Comparison of ENCODE assay signal across 10 cellular contexts in genomic region chr5:159095218-159095617, GRCh38. TPM values are rescaled to one million over a fixed set of nuclear protein-coding genes. Genes with fewer than 3 reads are reported as not detected.
DNase-seq lines count a peak whose midpoint lies in the region; ATAC-seq and TF ChIP-seq lines count a peak whose summit lies in the region.
"Had no signal": no experiment of that assay in that cellular context is flagged by ENCODE, and none has a peak within 500 bp of the region (broad histone marks: within the 10 kb centered on the region; RNA-seq: fewer than 3 reads in every experiment).

No MANE protein-coding gene starts in this region.

- in situ Hi-C loops in G401 (cut with HindIII; ENCODE audit: low sequenced_read_pairs) = no loop called here

- H3K4me1 ChIP-seq in right atrium auricular region = peaks cover 0 to 25% of the 10 kb centered on the region in 2 donors

- peak overlapping the region; percentile 19 to 64 for H3K4me3 ChIP-seq in right atrium auricular region
- peak overlapping the region; percentile 4 for H3K4me3 ChIP-seq in skeletal muscle cell (ENCODE audit: low read depth, low read length)
- H3K4me3 ChIP-seq: cardiac muscle cell had no signal

- H3K4me3 Mint-ChIP-seq in WTC11 = peak overlapping the region; percentile 88
- H3K4me3 Mint-ChIP-seq: T-helper 2 cell treated with Interferon-gamma antibody and Interleukin-4, amounts not matched to agents 5 μg/mL and 100 μg/mL, for 36 hours had no signal

- H3K36me3 ChIP-seq in right atrium auricular region = no peaks in the 10 kb centered on the region
- H3K36me3 ChIP-seq: cardiac muscle cell had no signal

- H3K27ac ChIP-seq in right atrium auricular region = peak overlapping the region; percentile 80 to 85
- H3K27ac ChIP-seq: cardiac muscle cell had no signal

- no peak for TF ChIP-seq CTCF in WTC11 (IDR thresholded peaks at IDR 0.05)
- no peak for TF ChIP-seq CTCF in right atrium auricular region (IDR thresholded peaks at IDR 0.05)

- POLR2A ChIA-PET in WTC11 (lab: Charles Lee) = no interaction called here

- ATAC-seq in WTC11 (no peak), GM19455 (IDR thresholded peaks at IDR 0.05; ENCODE audit: unreplicated experiment) (no peak)
- no peak for ATAC-seq in activated CD4-positive, CD25-positive, alpha-beta regulatory T cell treated with anti-CD3 and anti-CD28 coated beads, Interleukin-2, amount 50 U/mL, for 24 hours

- H3K27me3 ChIP-seq in right atrium auricular region = no peaks in the 10 kb centered on the region

- no peaks in the 10 kb centered on the region for H3K9me3 Mint-ChIP-seq in WTC11
- H3K9me3 Mint-ChIP-seq: T-helper 2 cell treated with Interferon-gamma antibody and Interleukin-4, amounts not matched to agents 5 μg/mL and 100 μg/mL, for 36 hours had no signal

- H3K27ac Mint-ChIP-seq in WTC11 = no peak overlapping the region
- H3K27ac Mint-ChIP-seq: T-helper 2 cell treated with Interferon-gamma antibody and Interleukin-4, amounts not matched to agents 5 μg/mL and 100 μg/mL, for 36 hours had no signal

- no peaks in the 10 kb centered on the region for H3K9me3 ChIP-seq in right atrium auricular region

- peaks cover 94% of the 10 kb centered on the region for H3K27me3 Mint-ChIP-seq in WTC11 (ENCODE audit: low read depth)

- no peaks in the 10 kb centered on the region for H3K36me3 Mint-ChIP-seq in WTC11

- CTCF ChIA-PET in WTC11 (lab: Charles Lee) = interaction anchor here (1.3 to 1.8 kb wide), 2 partner anchors 10 to 12 kb away, joined by 6 read pairs; no protein-coding TSS in a partner anchor

- H3K4me1 Mint-ChIP-seq in WTC11 = peaks cover 59% of the 10 kb centered on the region

- DNase-seq in G401 (ENCODE audit: low spot score) = peak; percentile 12
- DNase-seq in WTC11 (ENCODE audit: low spot score) = peak; percentile 51
- no peak for DNase-seq in right atrium auricular region (ENCODE audit: low spot score)
- no peak for DNase-seq in skeletal muscle cell (ENCODE audit: low read depth)
- no peak for DNase-seq in NCI-H82 (lab: John Stamatoyannopoulos, UW)
- no peak for DNase-seq in NCI-H1694 (lab: John Stamatoyannopoulos, UW)

TF ChIP-seq in WTC11, 78 proteins besides CTCF, POLR2A, EP300 and RAD21:
- TF ChIP-seq HMGA2 (CRISPR knock-in tag; IDR thresholded peaks at IDR 0.05) (no peak), ZNF512 (CRISPR knock-in tag; IDR thresholded peaks at IDR 0.05; ENCODE audit: borderline replicate concordance) (0 out of 2 replicates have a peak, but pooled peaks have one; percentile 27)
TF ChIP-seq in WTC11: peak in this region for 1.

RNA-seq across cellular contexts. Expression of gene EBF1, which starts 4.5 kb away (rescaled TPM):
- not detected in 2 replicates for total RNA-seq in G401 (2014; rRNA removed; shearing (Covaris generic))
- 0.11 to 0.39 TPM (median 0.16 TPM) in 3 replicates for total RNA-seq in WTC11 (2021)
- 10 to 100 TPM in 1 of 2 donors, 1 to 10 TPM in 1; 8.2 to 13.9 TPM for total RNA-seq in right atrium auricular region

Comparison
In these comparisons a context has a peak if more than half of its experiments do, and no peak if none do; other contexts are left out.
1. DNase-seq: peak in G401 (single experiment) and WTC11 (single experiment); none in right atrium auricular region (single experiment), skeletal muscle cell (single experiment), NCI-H82 (single experiment) and NCI-H1694 (single experiment).